In the genomic region with DNA sequence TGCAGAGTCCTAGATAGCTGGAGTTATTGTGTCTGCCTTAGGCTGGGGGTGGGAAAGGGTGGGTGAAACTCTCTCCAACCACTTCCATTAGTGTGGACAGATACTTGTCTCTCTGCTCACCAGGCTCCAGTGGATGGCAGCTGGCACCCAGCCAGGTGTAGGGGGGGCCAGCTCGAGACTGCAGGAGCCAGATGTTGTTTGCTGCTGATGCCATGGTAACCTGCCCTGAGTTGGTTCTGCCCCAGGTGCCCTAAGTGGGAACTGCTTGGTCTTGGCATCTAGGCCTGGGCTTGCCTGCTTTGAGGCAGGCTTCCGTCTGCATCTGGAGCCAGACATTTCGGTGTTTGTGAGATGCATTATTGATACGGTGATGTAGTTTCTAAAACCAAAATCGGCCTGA, we compare ENCODE assay signal across 9 cellular contexts.
A peak's percentile ranks its signal among the peaks of the same experiment; 100 is the strongest.
DNase-seq lines count a peak whose midpoint lies in the region; TF ChIP-seq lines count a peak whose summit lies in the region.
"Had no signal": no experiment of that assay in that cellular context is flagged by ENCODE, and none has a peak within 500 bp of the region (broad histone marks: within the 10 kb centered on the region; RNA-seq: fewer than 3 reads in every experiment).

No MANE protein-coding gene starts in this region.

- intact Hi-C loops in Caco-2 (cut with micrococcal nuclease; ENCODE audit: unreplicated experiment): no loop called here

- peak overlapping the region; percentile 91 for H3K27ac Mint-ChIP-seq in neural progenitor cell
- no peak overlapping the region for H3K27ac Mint-ChIP-seq in Caco-2 (ENCODE audit: unreplicated experiment)
- H3K27ac Mint-ChIP-seq: natural killer cell treated with Interleukin-12 subunit alpha and Interleukin-12 subunit beta and Interleukin-15 and Interleukin-18, amount 100 ng/mL, for 72 hours had no signal

- no TSS peak for BruUV-seq in Caco-2 (replicated peaks; lab: Mats Ljungman, UMichigan)

- no peak overlapping the region for H2AFZ ChIP-seq in neural progenitor cell (replicated peaks)

- no peak overlapping the region for H3K27ac ChIP-seq in neural progenitor cell

- H3K9me3 Mint-ChIP-seq in neural progenitor cell (no peaks in the 10 kb centered on the region), Caco-2 (ENCODE audit: unreplicated experiment) (no peaks in the 10 kb centered on the region)
- H3K9me3 Mint-ChIP-seq: natural killer cell treated with Interleukin-12 subunit alpha and Interleukin-12 subunit beta and Interleukin-15 and Interleukin-18, amount 100 ng/mL, for 72 hours had no signal

- no peaks in the 10 kb centered on the region for H4K20me1 ChIP-seq in neural progenitor cell (ENCODE audit: low read depth)

- TF ChIP-seq CTCF in neural progenitor cell (IDR thresholded peaks at IDR 0.05) (no peak), Caco-2 (IDR thresholded peaks at IDR 0.05; ENCODE audit: insufficient read depth in 1 of 2, low read depth in 1 of 2, low read length in 1 of 2, severe bottlenecking in 1 of 2, unreplicated experiment in 1 of 2) (no peak)

- no peaks in the 10 kb centered on the region for H3K27me3 ChIP-seq in neural progenitor cell
- H3K27me3 ChIP-seq in Caco-2 (replicated peaks; ENCODE audit: control insufficient read depth, insufficient read depth, low read length): no peaks in the 10 kb centered on the region

- H3F3A ChIP-seq in neural progenitor cell (ENCODE audit: low read depth): no peaks in the 10 kb centered on the region

- no peaks in the 10 kb centered on the region for H3K9me3 ChIP-seq in neural progenitor cell (ENCODE audit: low read depth)
- H3K9me3 ChIP-seq in Caco-2: no peaks in the 10 kb centered on the region

- CTCF ChIA-PET in Caco-2 (lab: Charles Lee): no interaction called here

- POLR2A ChIA-PET in Caco-2 (lab: Charles Lee): no interaction called here

- H3K4me3 ChIP-seq in neural progenitor cell (no peak overlapping the region), Caco-2 (ENCODE audit: low read depth, low read length) (no peak overlapping the region)

- H3K4me2 ChIP-seq in neural progenitor cell: no peak overlapping the region

- DNase-seq in DMS 273 treated with DMSO at 0.1 percent for 48 hours (lab: John Stamatoyannopoulos, UW) (peak; percentile 91), NCI-H2081 (lab: John Stamatoyannopoulos, UW) (peak; percentile 84 to 92), amygdala (lab: John Stamatoyannopoulos, UW) (peak in 29 of 56 donors; percentile 5 to 62 (median 24)), neural progenitor cell (ENCODE audit: low spot score) (no peak), Caco-2 (no peak), cerebellum (ENCODE audit: low spot score) (no peak), mesenteric fat pad (ENCODE audit: low spot score) (no peak), KG1 (lab: John Stamatoyannopoulos, UW) (no peak)

- H3K27me3 Mint-ChIP-seq in neural progenitor cell (ENCODE audit: insufficient read depth, low read depth) (peaks cover 3% of the 10 kb centered on the region), Caco-2 (ENCODE audit: insufficient read depth, unreplicated experiment) (no peaks in the 10 kb centered on the region)
- H3K27me3 Mint-ChIP-seq: natural killer cell treated with Interleukin-12 subunit alpha and Interleukin-12 subunit beta and Interleukin-15 and Interleukin-18, amount 100 ng/mL, for 72 hours had no signal

- H3K4me1 ChIP-seq in neural progenitor cell: peaks cover 12% of the 10 kb centered on the region
- H3K4me1 ChIP-seq in Caco-2: no peaks in the 10 kb centered on the region

- H3K36me3 Mint-ChIP-seq in neural progenitor cell: no peaks in the 10 kb centered on the region
- no peaks in the 10 kb centered on the region for H3K36me3 Mint-ChIP-seq in Caco-2 (ENCODE audit: insufficient read depth, unreplicated experiment)
- H3K36me3 Mint-ChIP-seq: natural killer cell treated with Interleukin-12 subunit alpha and Interleukin-12 subunit beta and Interleukin-15 and Interleukin-18, amount 100 ng/mL, for 72 hours had no signal

- H3K4me1 Mint-ChIP-seq in neural progenitor cell (peaks cover 27% of the 10 kb centered on the region), Caco-2 (ENCODE audit: low read depth, unreplicated experiment) (no peaks in the 10 kb centered on the region)

- no peaks in the 10 kb centered on the region for H3K36me3 ChIP-seq in neural progenitor cell
- no peaks in the 10 kb centered on the region for H3K36me3 ChIP-seq in Caco-2 (ENCODE audit: control insufficient read depth, insufficient read depth, low read length)

- no peak overlapping the region for H3K9ac ChIP-seq in neural progenitor cell

- H3K4me3 Mint-ChIP-seq in neural progenitor cell: no peak overlapping the region
- no peak overlapping the region for H3K4me3 Mint-ChIP-seq in Caco-2 (ENCODE audit: unreplicated experiment)
- H3K4me3 Mint-ChIP-seq: natural killer cell treated with Interleukin-12 subunit alpha and Interleukin-12 subunit beta and Interleukin-15 and Interleukin-18, amount 100 ng/mL, for 72 hours had no signal

- H3K79me2 ChIP-seq in neural progenitor cell (ENCODE audit: low read depth): no peaks in the 10 kb centered on the region

Comparison
In these comparisons a context has a peak if more than half of its experiments do, and no peak if none do; other contexts are left out.
1. DNase-seq: peak in DMS 273 treated with DMSO at 0.1 percent for 48 hours (single experiment), NCI-H2081 (2 of 2) and amygdala (29 of 56); none in neural progenitor cell (single experiment), Caco-2 (0 of 2), cerebellum (single experiment), mesenteric fat pad (single experiment) and KG1 (single experiment).